11 cellular contexts compared by ENCODE assay signal in genomic region chr1:9960705-9961562, GRCh38. TPM values are rescaled to one million over a fixed set of nuclear protein-coding genes. Genes with fewer than 3 reads are reported as not detected.
DNase-seq lines count a peak whose midpoint lies in the region; ATAC-seq, FAIRE-seq and TF ChIP-seq lines count a peak whose summit lies in the region.
"Had no signal": no experiment of that assay in that cellular context is flagged by ENCODE, and none has a peak within 500 bp of the region (broad histone marks: within the 10 kb centered on the region; RNA-seq: fewer than 3 reads in every experiment).

No MANE protein-coding gene starts in this region.

- no peak overlapping the region for H3K27ac ChIP-seq in A673 (ENCODE audit: low read depth, low read length, poor library complexity, severe bottlenecking)

- H3K36me3 ChIP-seq in A673 (ENCODE audit: insufficient read depth, low read length, poor library complexity, severe bottlenecking): no peaks in the 10 kb centered on the region

- peak; percentile 88 for DNase-seq in A673 (ENCODE audit: low spot score)
- peak; percentile 5 for DNase-seq in GM19240 (ENCODE audit: insufficient read length, low spot score)
- peak; percentile 23 to 65 for DNase-seq in NCI-H1930 (lab: John Stamatoyannopoulos, UW)
- DNase-seq in cerebellar cortex (ENCODE audit: low spot score): peak; percentile 31
- no peak for DNase-seq in H54 (ENCODE audit: insufficient read length, low spot score)
- DNase-seq in foreskin melanocyte: no peak
- DNase-seq: IMR-90, occipital lobe had no signal

- H3K4me1 ChIP-seq in A673 (ENCODE audit: insufficient read depth, low read length, poor library complexity, severe bottlenecking): peaks cover 24% of the 10 kb centered on the region

- POLR2A ChIA-PET in A673 (lab: Charles Lee; ENCODE audit: low non-redundant PET): no interaction called here

- H3K4me3 ChIP-seq in A673 (ENCODE audit: low read depth, low read length, poor library complexity, severe bottlenecking): no peak overlapping the region

- intact Hi-C loops in A673 (cut with micrococcal nuclease; ENCODE audit: unreplicated experiment): no loop called here

- no peak for FAIRE-seq in H54 (lab: Jason Lieb, UNC)
- FAIRE-seq: frontal cortex had no signal

- H3K27me3 ChIP-seq in A673 (replicated peaks; ENCODE audit: insufficient read depth, low read depth, low read length, poor library complexity): no peaks in the 10 kb centered on the region

- H3K9me3 ChIP-seq in A673 (ENCODE audit: low read depth, low read length, poor library complexity, severe bottlenecking): no peaks in the 10 kb centered on the region

- no peak for TF ChIP-seq CTCF in A673 (conservative IDR thresholded peaks at IDR 0.05; ENCODE audit: low read depth, low read length)

- CTCF ChIA-PET in A673 (lab: Charles Lee): interaction anchor here (1.0 kb wide), 1 partner anchor 11 kb away, joined by 4 read pairs; no protein-coding TSS in a partner anchor

- TF ChIP-seq POLR2A in H54 (IDR thresholded peaks at IDR 0.05; ENCODE audit: low read depth, low read length): no peak

- ATAC-seq in HG02852 (IDR thresholded peaks at IDR 0.05; ENCODE audit: unreplicated experiment): no peak
- no peak for ATAC-seq in HG03571 (IDR thresholded peaks at IDR 0.05; ENCODE audit: unreplicated experiment)

- BruUV-seq in A673 (replicated peaks; lab: Mats Ljungman, UMichigan): no TSS peak

RNA-seq across cellular contexts. Expression of gene NMNAT1, which starts 17.7 kb away (rescaled TPM):
- total RNA-seq in A673 (2021): 4.3 and 4.5 TPM in 2 replicates

RNA-seq across cellular contexts. Expression of gene LZIC, which starts 17.7 kb away (rescaled TPM):
- total RNA-seq in A673 (2021): 53.7 and 56.5 TPM in 2 replicates

RNA-seq across cellular contexts. Expression of gene RBP7, which starts 36.1 kb away (rescaled TPM):
- total RNA-seq in A673 (2021): 1.6 TPM in 1 of 2 replicates, not detected in the other
- total RNA-seq: frontal cortex, IMR-90, occipital lobe had no signal

RNA-seq across cellular contexts. Expression of gene CTNNBIP1, which starts 50.9 kb away (rescaled TPM):
- total RNA-seq in A673 (2021): 14.6 and 22.0 TPM in 2 replicates

Comparison
In these comparisons a context has a peak if more than half of its experiments do, and no peak if none do; other contexts are left out.
1. DNase-seq: peak in A673 (single experiment), GM19240 (single experiment), NCI-H1930 (2 of 2) and cerebellar cortex (single experiment); none in H54 (single experiment) and foreskin melanocyte (single experiment).